1 cellular context compared by ENCODE assay signal in genomic region chr6:36444470-36444869, GRCh38.
TF ChIP-seq lines count a peak whose summit lies in the region.

No MANE protein-coding gene starts in this region.

TF ChIP-seq in K562, 482 proteins besides CTCF, POLR2A, EP300 and RAD21:
- TF ChIP-seq ZBTB2 (IDR thresholded peaks at IDR 0.05) = 0 out of 2 replicates have a peak, but pooled peaks have one; percentile 4
- TF ChIP-seq NR2C1 (IDR thresholded peaks at IDR 0.05) = 0 out of 2 replicates have a peak, but pooled peaks have one; percentile 27
- TF ChIP-seq NR2C1 (tag; IDR thresholded peaks at IDR 0.05) = no peak
- TF ChIP-seq KDM5B (IDR thresholded peaks at IDR 0.05; ENCODE audit: insufficient replicate concordance, low read depth, low read length) = peak; percentile 32
- TF ChIP-seq NFYB (IDR thresholded peaks at IDR 0.05; ENCODE audit: extremely low read depth, insufficient read length) = no peak
- TF ChIP-seq ZFX (CRISPR knock-in tag; IDR thresholded peaks at IDR 0.05) = peak; percentile 45; the same call in 1 of the 2 replicates
